Comparison of ENCODE assay signal across 1 cellular context in genomic region chr9:38621434-38622082, GRCh38.
TF ChIP-seq lines count a peak whose summit lies in the region.

No MANE protein-coding gene starts in this region.

TF ChIP-seq in GM23338, 12 proteins besides CTCF, POLR2A, EP300 and RAD21 (continued from another document):
- no peak for TF ChIP-seq ZNF462 (CRISPR knock-in tag; IDR thresholded peaks at IDR 0.05)
- TF ChIP-seq STAT1 (IDR thresholded peaks at IDR 0.05; ENCODE audit: unreplicated experiment): no peak
